ENCODE assay signal across 10 cellular contexts in the genomic region with DNA sequence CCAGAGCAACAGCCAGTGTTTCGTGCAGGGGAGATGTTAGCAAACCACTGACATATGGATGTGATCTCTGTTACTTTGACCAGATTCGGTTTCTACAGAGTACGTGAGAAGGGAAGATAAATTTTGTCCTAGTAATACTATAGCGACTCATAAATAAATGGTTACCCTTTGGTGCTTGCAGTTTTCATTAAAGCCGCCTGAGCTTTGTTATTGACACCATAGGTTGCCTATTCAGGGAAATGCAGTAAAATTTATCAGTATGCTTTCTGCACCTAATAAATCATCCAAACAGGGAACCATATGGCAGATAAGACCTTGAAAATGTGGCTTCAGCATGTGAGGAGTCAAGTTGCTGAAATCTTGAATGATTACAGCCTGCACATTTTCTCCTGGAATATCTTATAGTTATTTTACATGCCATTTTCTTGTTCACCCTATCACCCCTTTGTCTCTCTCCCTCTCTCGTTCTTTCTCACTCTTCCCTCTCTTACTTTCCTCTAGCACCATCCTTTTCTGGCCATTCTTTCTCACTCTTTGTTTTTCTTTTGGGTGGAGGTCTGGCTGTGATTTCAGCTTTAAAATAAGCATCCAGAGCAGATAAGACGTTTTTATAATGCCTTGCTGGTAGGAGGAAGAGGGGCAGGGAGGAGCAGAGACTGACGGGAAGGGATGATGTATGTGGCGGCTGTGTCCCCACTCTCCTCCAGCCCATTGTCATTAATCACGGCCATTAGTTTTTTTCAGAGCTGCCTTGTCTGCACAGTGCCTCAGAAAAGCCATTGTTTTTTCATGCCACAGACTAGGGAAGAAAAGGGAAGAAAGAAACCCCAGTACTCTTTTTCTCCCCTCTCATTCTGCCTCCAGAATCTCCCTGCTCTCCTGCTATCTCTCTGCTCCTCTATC.
DNase-seq lines count a peak whose midpoint lies in the region; ATAC-seq and TF ChIP-seq lines count a peak whose summit lies in the region.
"Had no signal": no experiment of that assay in that cellular context is flagged by ENCODE, and none has a peak within 500 bp of the region (broad histone marks: within the 10 kb centered on the region; RNA-seq: fewer than 3 reads in every experiment).

No MANE protein-coding gene starts in this region.

- H3K27ac ChIP-seq in esophagus muscularis mucosa (replicated peaks in 1 of 4) = peak overlapping the region in 3 of 4 donors; percentile 13 to 56 (median 42)
- peak overlapping the region in 1 of 2 donors; percentile 22 for H3K27ac ChIP-seq in uterus

- DNase-seq in AG08395 (ENCODE audit: low spot score) (peak; percentile 39), esophagus muscularis mucosa (ENCODE audit: extremely low spot score) (no peak), uterus (no peak), DMS153 treated with DMSO at 0.1 percent for 48 hours (lab: John Stamatoyannopoulos, UW; ENCODE audit: unreplicated experiment) (no peak)
- DNase-seq: H7 had no signal

- TF ChIP-seq CTCF in esophagus muscularis mucosa (IDR thresholded peaks at IDR 0.05) (no peak), uterus (IDR thresholded peaks at IDR 0.05) (no peak)

- TF ChIP-seq POLR2A in esophagus muscularis mucosa (IDR thresholded peaks at IDR 0.05; ENCODE audit: low read depth) = no peak
- no peak for TF ChIP-seq POLR2A in uterus (IDR thresholded peaks at IDR 0.05)

- peak; percentile 43 for ATAC-seq in GM21423 (IDR thresholded peaks at IDR 0.05; ENCODE audit: unreplicated experiment)
- ATAC-seq in HG03460 (IDR thresholded peaks at IDR 0.05; ENCODE audit: unreplicated experiment) = peak; percentile 40
- ATAC-seq in GM21529 (IDR thresholded peaks at IDR 0.05; ENCODE audit: unreplicated experiment) = no peak
- no peak for ATAC-seq in GM21528 (IDR thresholded peaks at IDR 0.05; ENCODE audit: low FRiP score, unreplicated experiment)
- ATAC-seq: Panc1 had no signal

- H3K9me3 ChIP-seq in esophagus muscularis mucosa (no peaks in the 10 kb centered on the region), uterus (no peaks in the 10 kb centered on the region)

- H3K36me3 ChIP-seq in esophagus muscularis mucosa (no peaks in the 10 kb centered on the region), uterus (no peaks in the 10 kb centered on the region)

- H3K4me1 ChIP-seq in esophagus muscularis mucosa (peaks cover 20 to 53% (median 49%) of the 10 kb centered on the region in 4 donors), uterus (peaks cover 4 to 7% of the 10 kb centered on the region in 2 donors)

- 48% methylated on average over 10 of the region's 10 CpGs for WGBS in esophagus muscularis mucosa

- H3K4me3 ChIP-seq in esophagus muscularis mucosa (no peak overlapping the region), uterus (no peak overlapping the region)

- TF ChIP-seq EP300 in esophagus muscularis mucosa (IDR thresholded peaks at IDR 0.05) = no peak

- H3K27me3 ChIP-seq in esophagus muscularis mucosa = no peaks in the 10 kb centered on the region
- H3K27me3 ChIP-seq in uterus = no peaks in the 10 kb centered on the region

- intact Hi-C loops in esophagus muscularis mucosa (cut with DNase I) (loop anchor here (5.0 kb wide), 1 partner anchor 48 kb away; no protein-coding TSS in a partner anchor), uterus (cut with DNase I; ENCODE audit: low total_unique reads) (no loop called here)

Comparison
In these comparisons a context has a peak if more than half of its experiments do, and no peak if none do; other contexts are left out.
1. ATAC-seq: peak in GM21423 (single experiment) and HG03460 (single experiment); none in GM21529 (single experiment) and GM21528 (single experiment).